In the genomic region with DNA sequence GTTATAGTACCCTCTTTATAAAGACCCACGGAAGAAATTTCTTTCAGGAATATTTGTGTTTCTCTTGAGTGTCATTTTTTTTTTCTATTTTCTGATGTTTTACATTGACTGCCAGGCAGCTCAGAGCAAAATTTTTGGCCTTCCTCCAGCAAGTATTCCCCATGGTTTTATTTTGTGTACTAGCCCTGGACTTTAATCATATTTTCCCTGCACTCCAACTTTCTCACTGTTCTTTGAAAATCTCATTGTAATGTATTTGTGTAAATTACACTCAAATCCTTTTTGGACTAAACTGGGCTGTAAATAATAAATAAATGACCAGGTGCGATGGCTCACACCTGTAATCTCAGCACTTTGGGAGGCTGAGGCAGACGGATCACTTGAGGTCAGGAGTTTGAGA, we compare ENCODE assay signal across 21 cellular contexts. TPM values are rescaled to one million over a fixed set of nuclear protein-coding genes. Genes with fewer than 3 reads are reported as not detected.
DNase-seq lines count a peak whose midpoint lies in the region; TF ChIP-seq lines count a peak whose summit lies in the region.
"Had no signal": no experiment of that assay in that cellular context is flagged by ENCODE, and none has a peak within 500 bp of the region (broad histone marks: within the 10 kb centered on the region; RNA-seq: fewer than 3 reads in every experiment).

No MANE protein-coding gene starts in this region.

- peaks cover 5% of the 10 kb centered on the region for H3K4me1 Mint-ChIP-seq in activated CD4-positive, alpha-beta T cell treated with anti-CD3 and anti-CD28 coated beads, Interleukin-2, amount 10 ng/mL, durations not matched to agents 7 days and 5 days
- H3K4me1 Mint-ChIP-seq: CD4-positive, alpha-beta memory T cell had no signal

- H3K4me2 ChIP-seq in osteoblast (ENCODE audit: insufficient read depth, low read length): no peak overlapping the region
- H3K4me2 ChIP-seq: BLaER1 treated with 17β-estradiol and CSF1 and Interleukin-3, amounts not matched to agents 10 nM and 100 nM; PC-9 had no signal

- POLR2A ChIA-PET in activated CD4-positive, alpha-beta T cell treated with anti-CD3 and anti-CD28 coated beads, Interleukin-2, amount 10 ng/mL, durations not matched to agents 7 days and 5 days (lab: Charles Lee): no interaction called here

- H3K9me3 Mint-ChIP-seq in activated CD4-positive, alpha-beta T cell treated with anti-CD3 and anti-CD28 coated beads, Interleukin-2, amount 10 ng/mL, durations not matched to agents 7 days and 5 days: no peaks in the 10 kb centered on the region
- H3K9me3 Mint-ChIP-seq: CD4-positive, alpha-beta memory T cell; HFFc6 had no signal

- CTCF ChIA-PET in activated CD4-positive, alpha-beta T cell treated with anti-CD3 and anti-CD28 coated beads, Interleukin-2, amount 10 ng/mL, durations not matched to agents 7 days and 5 days (lab: Charles Lee): interaction anchor here (1.2 to 2.5 kb wide), 2 partner anchors 10 to 23 kb away, joined by 4 to 5 read pairs; no protein-coding TSS in a partner anchor

- H3K27ac Mint-ChIP-seq in activated CD4-positive, alpha-beta T cell treated with anti-CD3 and anti-CD28 coated beads, Interleukin-2, amount 10 ng/mL, durations not matched to agents 7 days and 5 days: no peak overlapping the region
- H3K27ac Mint-ChIP-seq: CD4-positive, alpha-beta memory T cell; HFFc6 had no signal

- H3K27ac ChIP-seq in osteoblast (ENCODE audit: low read depth, low read length): no peak overlapping the region
- no peak overlapping the region for H3K27ac ChIP-seq in uterus
- H3K27ac ChIP-seq: 22Rv1; BLaER1 treated with 17β-estradiol and CSF1 and Interleukin-3, amounts not matched to agents 10 nM and 100 nM; PC-9 had no signal

- no peak for TF ChIP-seq CTCF in choroid plexus epithelial cell (conservative IDR thresholded peaks at IDR 0.05; ENCODE audit: low read depth, low read length)
- no peak for TF ChIP-seq CTCF in osteoblast (IDR thresholded peaks at IDR 0.05; ENCODE audit: extremely low read depth, low read depth, low read length)
- no peak for TF ChIP-seq CTCF in uterus (IDR thresholded peaks at IDR 0.05)

- no peaks in the 10 kb centered on the region for H3K79me2 ChIP-seq in osteoblast (ENCODE audit: insufficient read depth, low read length)

- H3K9me3 ChIP-seq in osteoblast (ENCODE audit: low read depth, low read length): no peaks in the 10 kb centered on the region
- no peaks in the 10 kb centered on the region for H3K9me3 ChIP-seq in uterus
- H3K9me3 ChIP-seq: BLaER1 treated with 17β-estradiol and CSF1 and Interleukin-3, amounts not matched to agents 10 nM and 100 nM had no signal

- H3K4me1 ChIP-seq in osteoblast (ENCODE audit: insufficient read depth, low read length): no peaks in the 10 kb centered on the region
- H3K4me1 ChIP-seq in uterus: no peaks in the 10 kb centered on the region
- H3K4me1 ChIP-seq: BLaER1 treated with 17β-estradiol and CSF1 and Interleukin-3, amounts not matched to agents 10 nM and 100 nM had no signal

- intact Hi-C loops in uterus (cut with DNase I; ENCODE audit: low total_unique reads): no loop called here

- H4K20me1 ChIP-seq in osteoblast (ENCODE audit: insufficient read depth, low read length): no peaks in the 10 kb centered on the region
- H4K20me1 ChIP-seq: BLaER1 treated with 17β-estradiol and CSF1 and Interleukin-3, amounts not matched to agents 10 nM and 100 nM had no signal

- no peak for TF ChIP-seq POLR2A in uterus (IDR thresholded peaks at IDR 0.05)

- no peaks in the 10 kb centered on the region for H3K36me3 ChIP-seq in osteoblast (ENCODE audit: insufficient read depth, low read length)
- no peaks in the 10 kb centered on the region for H3K36me3 ChIP-seq in uterus
- H3K36me3 ChIP-seq: BLaER1 treated with 17β-estradiol and CSF1 and Interleukin-3, amounts not matched to agents 10 nM and 100 nM had no signal

- peaks cover 2% of the 10 kb centered on the region for H3K36me3 Mint-ChIP-seq in activated CD4-positive, alpha-beta T cell treated with anti-CD3 and anti-CD28 coated beads, Interleukin-2, amount 10 ng/mL, durations not matched to agents 7 days and 5 days (ENCODE audit: low read depth)
- H3K36me3 Mint-ChIP-seq: CD4-positive, alpha-beta memory T cell had no signal

- H3K27me3 ChIP-seq in osteoblast (ENCODE audit: insufficient read depth, low read length) (no peaks in the 10 kb centered on the region), uterus (no peaks in the 10 kb centered on the region)
- H3K27me3 ChIP-seq: BLaER1 treated with 17β-estradiol and CSF1 and Interleukin-3, amounts not matched to agents 10 nM and 100 nM had no signal

- no peak overlapping the region for H3K4me3 Mint-ChIP-seq in activated CD4-positive, alpha-beta T cell treated with anti-CD3 and anti-CD28 coated beads, Interleukin-2, amount 10 ng/mL, durations not matched to agents 7 days and 5 days
- H3K4me3 Mint-ChIP-seq: CD4-positive, alpha-beta memory T cell; HFFc6 had no signal

- H3K27me3 Mint-ChIP-seq in activated CD4-positive, alpha-beta T cell treated with anti-CD3 and anti-CD28 coated beads, Interleukin-2, amount 10 ng/mL, durations not matched to agents 7 days and 5 days: peaks cover 3% of the 10 kb centered on the region

- H3K4me3 ChIP-seq in choroid plexus epithelial cell (ENCODE audit: low read depth, low read length) (no peak overlapping the region), osteoblast (ENCODE audit: insufficient read depth, low read length) (no peak overlapping the region), uterus (no peak overlapping the region)
- H3K4me3 ChIP-seq: BLaER1 treated with 17β-estradiol and CSF1 and Interleukin-3, amounts not matched to agents 10 nM and 100 nM; PC-9 had no signal

- DNase-seq in DMS 273 (lab: John Stamatoyannopoulos, UW; ENCODE audit: unreplicated experiment): peak; percentile 40
- no peak for DNase-seq in DMS 273 treated with DMSO at 0.1 percent for 48 hours (lab: John Stamatoyannopoulos, UW)
- DNase-seq in NCI-H2171 (lab: John Stamatoyannopoulos, UW): peak; percentile 7
- DNase-seq in choroid plexus epithelial cell (ENCODE audit: low read depth): peak; percentile 28
- DNase-seq in osteoblast (ENCODE audit: insufficient read length, low spot score, missing footprints): peak; percentile 66
- DNase-seq in uterus: no peak
- DNase-seq in activated CD4-positive, alpha-beta T cell treated with anti-CD3 and anti-CD28 coated beads, Interleukin-2, amount 10 ng/mL, durations not matched to agents 7 days and 5 days: no peak
- no peak for DNase-seq in NCI-H187 (lab: John Stamatoyannopoulos, UW)
- DNase-seq: ACHN; CD4-positive, alpha-beta memory T cell; EL; H7; HFFc6; KBM-7; NCI-H1092 treated with DMSO at 0.1 percent for 48 hours; NCI-H526 treated with DMSO at 0.1 percent for 48 hours; PC-9; RPMI8226; SHP77 had no signal

- no peak overlapping the region for H2AFZ ChIP-seq in osteoblast (ENCODE audit: low read length)
- H2AFZ ChIP-seq: PC-9 had no signal

RNA-seq across cellular contexts. Expression of a gene that starts 45.6 kb away (rescaled TPM):
- 12.4 and 12.7 TPM in 2 replicates for total RNA-seq in osteoblast
- total RNA-seq in uterus: 10 to 100 TPM in 2 of 4 donors, 1 to 10 TPM in 1, under 1 TPM in 1; 0.51 to 33.5 (median 16.5) TPM
- total RNA-seq in activated CD4-positive, alpha-beta T cell treated with anti-CD3 and anti-CD28 coated beads, Interleukin-2, amount 10 ng/mL, durations not matched to agents 7 days and 5 days: 1 to 10 TPM; 8.7 to 8.9 TPM

RNA-seq across cellular contexts. Expression of a gene that starts 46.5 kb away (rescaled TPM):
- total RNA-seq in osteoblast: not detected in 2 replicates
- 1 to 10 TPM in 2 of 4 donors, under 1 TPM in 1, not detected in 1; 0.26 to 3.0 (median 1.2) TPM for total RNA-seq in uterus
- total RNA-seq in activated CD4-positive, alpha-beta T cell treated with anti-CD3 and anti-CD28 coated beads, Interleukin-2, amount 10 ng/mL, durations not matched to agents 7 days and 5 days: not detected
- total RNA-seq: CD4-positive, alpha-beta memory T cell; HFFc6 had no signal

Comparison
In these comparisons a context has a peak if more than half of its experiments do, and no peak if none do; other contexts are left out.
1. DNase-seq: peak in DMS 273 (single experiment), NCI-H2171 (single experiment), choroid plexus epithelial cell (single experiment) and osteoblast (single experiment); none in DMS 273 treated with DMSO at 0.1 percent for 48 hours (single experiment), uterus (0 of 2), activated CD4-positive, alpha-beta T cell treated with anti-CD3 and anti-CD28 coated beads, Interleukin-2, amount 10 ng/mL, durations not matched to agents 7 days and 5 days (single experiment) and NCI-H187 (0 of 2).